Comparison of ENCODE assay signal across 1 cellular context in genomic region chr1:35886606-35887431, GRCh38.
TF ChIP-seq lines count a peak whose summit lies in the region.

No MANE protein-coding gene starts in this region.

TF ChIP-seq in H1, 55 proteins besides CTCF, POLR2A, EP300 and RAD21:
- no peak for TF ChIP-seq RBBP5 (IDR thresholded peaks at IDR 0.05; ENCODE audit: borderline replicate concordance, low read depth, low read length)
- no peak for TF ChIP-seq BRCA1 (IDR thresholded peaks at IDR 0.05; ENCODE audit: low read depth, low read length)
- peak; percentile 87; the same call in 1 of the 2 replicates for TF ChIP-seq RXRA (IDR thresholded peaks at IDR 0.05; ENCODE audit: insufficient read depth, low read depth, low read length)
- TF ChIP-seq JUN (IDR thresholded peaks at IDR 0.05; ENCODE audit: low read depth, low read length): no peak
- TF ChIP-seq HDAC2 (IDR thresholded peaks at IDR 0.05; ENCODE audit: borderline replicate concordance in 1 of 2, low read depth in 2 of 2, low read length in 2 of 2): no peak
- TF ChIP-seq FOSL1 (IDR thresholded peaks at IDR 0.05; ENCODE audit: insufficient read depth, low read depth, low read length): no peak
- no peak for TF ChIP-seq HDAC6 (IDR thresholded peaks at IDR 0.05; ENCODE audit: low read depth, low read length)
TF ChIP-seq in H1: peak in this region for 1.
